ENCODE assay signal across 8 cellular contexts in genomic region chr4:128553665-128554515, GRCh38.
DNase-seq lines count a peak whose midpoint lies in the region; ATAC-seq, FAIRE-seq and TF ChIP-seq lines count a peak whose summit lies in the region.

No MANE protein-coding gene starts in this region.

- H3K4me3 ChIP-seq in HEK293 (ENCODE audit: low read depth, low read length), result no peak overlapping the region

- no peaks in the 10 kb centered on the region for H3K9me3 Mint-ChIP-seq in activated T-helper 17 cell treated with anti-CD3 and anti-CD28 coated beads, Interleukin-2, amount 50 U/mL, for 72 hours
- no peaks in the 10 kb centered on the region for H3K9me3 Mint-ChIP-seq in type B pancreatic cell

- no peak for FAIRE-seq in GM19239 (lab: Jason Lieb, UNC)

- H3K4me3 Mint-ChIP-seq in activated T-helper 17 cell treated with anti-CD3 and anti-CD28 coated beads, Interleukin-2, amount 50 U/mL, for 72 hours, result peak overlapping the region; percentile 97
- peak overlapping the region; percentile 92 for H3K4me3 Mint-ChIP-seq in type B pancreatic cell

- CTCF ChIA-PET in HEK293 (lab: Yijun Ruan, JAX), result interaction anchor here (0.6 to 2.6 kb wide), 6 partner anchors 8 to 265 kb away, joined by 3 to 8 read pairs (median 4); partner anchors contain the start of gene JADE1

- peak overlapping the region; percentile 96 for H3K27ac Mint-ChIP-seq in activated T-helper 17 cell treated with anti-CD3 and anti-CD28 coated beads, Interleukin-2, amount 50 U/mL, for 72 hours
- H3K27ac Mint-ChIP-seq in type B pancreatic cell, result peak overlapping the region; percentile 96

- peaks cover 6% of the 10 kb centered on the region; the same call in 1 of the 2 replicates for H3K4me1 ChIP-seq in HEK293 (ENCODE audit: control insufficient read depth, insufficient read depth, low read length)

- peaks cover 6% of the 10 kb centered on the region for H3K36me3 Mint-ChIP-seq in activated T-helper 17 cell treated with anti-CD3 and anti-CD28 coated beads, Interleukin-2, amount 50 U/mL, for 72 hours (ENCODE audit: low read depth)
- peaks cover 5% of the 10 kb centered on the region for H3K36me3 Mint-ChIP-seq in type B pancreatic cell

- no peak for ATAC-seq in activated T-helper 17 cell treated with anti-CD3 and anti-CD28 coated beads, Interleukin-2, amount 50 U/mL, for 72 hours (replicated peaks)
- ATAC-seq in left lobe of liver (peak; percentile 13), GM19452 (IDR thresholded peaks at IDR 0.05; ENCODE audit: unreplicated experiment) (no peak)

- TF ChIP-seq CTCF in 22Rv1 (IDR thresholded peaks at IDR 0.05), result no peak
- TF ChIP-seq CTCF in HEK293 (tag by site-specific recombination; IDR thresholded peaks at IDR 0.05), result no peak
- TF ChIP-seq CTCF in type B pancreatic cell (conservative IDR thresholded peaks at IDR 0.05), result no peak

- POLR2A ChIA-PET in HEK293 (lab: Yijun Ruan, JAX), result interaction anchor here (1.2 to 2.3 kb wide), 4 partner anchors 25 to 258 kb away, joined by 5 to 11 read pairs (median 9); no protein-coding TSS in a partner anchor

- no peaks in the 10 kb centered on the region for H3K36me3 ChIP-seq in HEK293 (ENCODE audit: control insufficient read depth in 2 of 2, insufficient read depth in 1 of 2, low read length in 2 of 2)

- H3K27ac ChIP-seq in 22Rv1, result peak overlapping the region; percentile 82
- H3K27ac ChIP-seq in HEK293 (ENCODE audit: extremely low read depth, low read depth, low read length), result peak overlapping the region; percentile 69

- H3K27me3 Mint-ChIP-seq in activated T-helper 17 cell treated with anti-CD3 and anti-CD28 coated beads, Interleukin-2, amount 50 U/mL, for 72 hours, result peaks cover 8% of the 10 kb centered on the region
- peaks cover 7% of the 10 kb centered on the region for H3K27me3 Mint-ChIP-seq in type B pancreatic cell

- H3K4me1 Mint-ChIP-seq in activated T-helper 17 cell treated with anti-CD3 and anti-CD28 coated beads, Interleukin-2, amount 50 U/mL, for 72 hours, result peaks cover 15% of the 10 kb centered on the region
- H3K4me1 Mint-ChIP-seq in type B pancreatic cell (ENCODE audit: unreplicated experiment), result peaks cover 33% of the 10 kb centered on the region

- no peaks in the 10 kb centered on the region for H3K9me3 ChIP-seq in HEK293 (ENCODE audit: control insufficient read depth, insufficient read depth, low read depth, low read length)

- DNase-seq in left lobe of liver (ENCODE audit: low spot score), result no peak
- no peak for DNase-seq in type B pancreatic cell (ENCODE audit: extremely low spot score, unreplicated experiment)
- no peak for DNase-seq in GM19239 (ENCODE audit: insufficient read length, low spot score)
- DNase-seq in GDM1 (lab: John Stamatoyannopoulos, UW), result no peak

TF ChIP-seq in HEK293, 187 proteins besides CTCF, POLR2A, EP300 and RAD21:
- TF ChIP-seq ZNF341 (tag by site-specific recombination; IDR thresholded peaks at IDR 0.05; ENCODE audit: low read depth) (no peak), PRDM6 (tag by site-specific recombination; IDR thresholded peaks at IDR 0.05) (peak; percentile 60)
